9 cellular contexts compared by ENCODE assay signal in genomic region chr14:98198385-98198784, GRCh38.
DNase-seq lines count a peak whose midpoint lies in the region; ATAC-seq and TF ChIP-seq lines count a peak whose summit lies in the region.
"Had no signal": no experiment of that assay in that cellular context is flagged by ENCODE, and none has a peak within 500 bp of the region (broad histone marks: within the 10 kb centered on the region; RNA-seq: fewer than 3 reads in every experiment).

No MANE protein-coding gene starts in this region.

- intact Hi-C loops in activated T-helper 2 cell treated with anti-CD3 and anti-CD28 coated beads, Interferon-gamma antibody, Interleukin-2, Interleukin-4, amounts not matched to agents 10 μg/mL and 5 μg/mL and 100 μg/mL, durations not matched to agents 14 hours and 24 hours and 36 hours (cut with micrococcal nuclease) = loop anchor here (1.0 kb wide), 1 partner anchor 9 kb away; no protein-coding TSS in a partner anchor

- H3K4me2 ChIP-seq in hepatocyte = no peak overlapping the region

- no peaks in the 10 kb centered on the region for H3K9me3 Mint-ChIP-seq in activated T-helper 2 cell treated with anti-CD3 and anti-CD28 coated beads, Interferon-gamma antibody, Interleukin-2, Interleukin-4, amounts not matched to agents 10 μg/mL and 5 μg/mL and 100 μg/mL, durations not matched to agents 14 hours and 24 hours and 36 hours

- no peaks in the 10 kb centered on the region for H4K20me1 ChIP-seq in hepatocyte (ENCODE audit: insufficient read depth, poor library complexity, severe bottlenecking)

- H3K4me3 ChIP-seq in NB4 (ENCODE audit: low read depth, low read length) = no peak overlapping the region
- H3K4me3 ChIP-seq in right atrium auricular region = no peak overlapping the region
- H3K4me3 ChIP-seq in hepatocyte = no peak overlapping the region

- H3K4me3 Mint-ChIP-seq in activated T-helper 2 cell treated with anti-CD3 and anti-CD28 coated beads, Interferon-gamma antibody, Interleukin-2, Interleukin-4, amounts not matched to agents 10 μg/mL and 5 μg/mL and 100 μg/mL, durations not matched to agents 14 hours and 24 hours and 36 hours (ENCODE audit: low read depth) = no peak overlapping the region

- H3K36me3 ChIP-seq in right atrium auricular region = no peaks in the 10 kb centered on the region
- H3K36me3 ChIP-seq in hepatocyte (replicated peaks; ENCODE audit: insufficient read depth, low read depth) = no peaks in the 10 kb centered on the region
- H3K36me3 ChIP-seq: neutrophil had no signal

- peak overlapping the region; percentile 22 for H3K27ac Mint-ChIP-seq in activated T-helper 2 cell treated with anti-CD3 and anti-CD28 coated beads, Interferon-gamma antibody, Interleukin-2, Interleukin-4, amounts not matched to agents 10 μg/mL and 5 μg/mL and 100 μg/mL, durations not matched to agents 14 hours and 24 hours and 36 hours

- no peaks in the 10 kb centered on the region for H3K4me1 ChIP-seq in right atrium auricular region
- H3K4me1 ChIP-seq in hepatocyte (ENCODE audit: insufficient read depth) = no peaks in the 10 kb centered on the region

- 73% methylated on average over 10 of the region's 10 CpGs for WGBS in hepatocyte (ENCODE audit: low lambda C conversion rate, missing lambda C conversion rate)

- no peak overlapping the region for H2AFZ ChIP-seq in hepatocyte

- H3K27me3 ChIP-seq in right atrium auricular region (no peaks in the 10 kb centered on the region), hepatocyte (peaks cover 23% of the 10 kb centered on the region)
- H3K27me3 ChIP-seq: neutrophil had no signal

- TF ChIP-seq CTCF in NB4 (IDR thresholded peaks at IDR 0.05; ENCODE audit: low read depth, low read length) (no peak), right atrium auricular region (IDR thresholded peaks at IDR 0.05) (no peak), hepatocyte (IDR thresholded peaks at IDR 0.05; ENCODE audit: poor library complexity) (no peak)

- H3K79me2 ChIP-seq in hepatocyte = no peaks in the 10 kb centered on the region

- H3K27me3 Mint-ChIP-seq in activated T-helper 2 cell treated with anti-CD3 and anti-CD28 coated beads, Interferon-gamma antibody, Interleukin-2, Interleukin-4, amounts not matched to agents 10 μg/mL and 5 μg/mL and 100 μg/mL, durations not matched to agents 14 hours and 24 hours and 36 hours (ENCODE audit: low read depth) = no peaks in the 10 kb centered on the region

- peaks cover 74% of the 10 kb centered on the region for H3K4me1 Mint-ChIP-seq in activated T-helper 2 cell treated with anti-CD3 and anti-CD28 coated beads, Interferon-gamma antibody, Interleukin-2, Interleukin-4, amounts not matched to agents 10 μg/mL and 5 μg/mL and 100 μg/mL, durations not matched to agents 14 hours and 24 hours and 36 hours (ENCODE audit: low read depth)

- H3K9me2 ChIP-seq in hepatocyte (replicated peaks; ENCODE audit: insufficient read depth) = no peaks in the 10 kb centered on the region

- no peaks in the 10 kb centered on the region for H3K9me3 ChIP-seq in right atrium auricular region
- H3K9me3 ChIP-seq in hepatocyte (ENCODE audit: low read depth) = no peaks in the 10 kb centered on the region
- H3K9me3 ChIP-seq: neutrophil had no signal

- peaks cover 6% of the 10 kb centered on the region for H3K36me3 Mint-ChIP-seq in activated T-helper 2 cell treated with anti-CD3 and anti-CD28 coated beads, Interferon-gamma antibody, Interleukin-2, Interleukin-4, amounts not matched to agents 10 μg/mL and 5 μg/mL and 100 μg/mL, durations not matched to agents 14 hours and 24 hours and 36 hours (ENCODE audit: low read depth)

- ATAC-seq in GM18867 (IDR thresholded peaks at IDR 0.05; ENCODE audit: unreplicated experiment) (peak; percentile 78), HG02623 (IDR thresholded peaks at IDR 0.05; ENCODE audit: unreplicated experiment) (no peak)

- TF ChIP-seq POLR2A in NB4 (IDR thresholded peaks at IDR 0.05; ENCODE audit: extremely low read depth, insufficient read length) = no peak

- DNase-seq in NB4 (ENCODE audit: low read depth) (peak; percentile 30), renal cortical epithelial cell (ENCODE audit: low read depth) (peak; percentile 36), right atrium auricular region (ENCODE audit: low spot score) (no peak), hepatocyte (ENCODE audit: low spot score) (no peak)
- DNase-seq in activated T-helper 2 cell treated with anti-CD3 and anti-CD28 coated beads, Interferon-gamma antibody, Interleukin-2, Interleukin-4, amounts not matched to agents 10 μg/mL and 5 μg/mL and 100 μg/mL, durations not matched to agents 14 hours and 24 hours and 36 hours (ENCODE audit: low spot score) = peak; percentile 55
- DNase-seq: NCI-H1436 treated with DMSO at 0.1 percent for 48 hours had no signal

- H3K27ac ChIP-seq in right atrium auricular region (no peak overlapping the region), hepatocyte (no peak overlapping the region)
- H3K27ac ChIP-seq: neutrophil had no signal

Comparison
In these comparisons a context has a peak if more than half of its experiments do, and no peak if none do; other contexts are left out.
1. DNase-seq: peak in NB4 (single experiment), activated T-helper 2 cell treated with anti-CD3 and anti-CD28 coated beads, Interferon-gamma antibody, Interleukin-2, Interleukin-4, amounts not matched to agents 10 μg/mL and 5 μg/mL and 100 μg/mL, durations not matched to agents 14 hours and 24 hours and 36 hours (single experiment) and renal cortical epithelial cell (single experiment); none in right atrium auricular region (single experiment) and hepatocyte (single experiment).